26 cellular contexts compared by ENCODE assay signal in genomic region chr22:46133588-46133855, GRCh38.
"Had no signal": no experiment of that assay in that cellular context is flagged by ENCODE, and none has a peak within 500 bp of the region (broad histone marks: within the 10 kb centered on the region; RNA-seq: fewer than 3 reads in every experiment).

No MANE protein-coding gene starts in this region.

- H3K27ac ChIP-seq: brain microvascular endothelial cell, coronary artery, dorsolateral prefrontal cortex, WERI-Rb-1 had no signal

- H3K27me3 ChIP-seq: brain microvascular endothelial cell, dorsolateral prefrontal cortex had no signal

- ATAC-seq: activated CD4-positive, CD25-positive, alpha-beta regulatory T cell treated with anti-CD3 and anti-CD28 coated beads, Interleukin-2, amount 50 U/mL, for 24 hours; activated CD8-positive, alpha-beta T cell treated with anti-CD3 and anti-CD28 coated beads for 36 hours; activated T-cell treated with anti-CD3 and anti-CD28 coated beads, Interleukin-2, amount 50 U/mL, for 4 hours; activated T-helper 17 cell treated with anti-CD3 and anti-CD28 coated beads, Interleukin-2, amount 50 U/mL, for 72 hours; esophagus mucosa; T-helper 17 cell had no signal

- H3K4me3 ChIP-seq: coronary artery, dorsolateral prefrontal cortex had no signal

- H3K36me3 ChIP-seq: brain microvascular endothelial cell, WERI-Rb-1 had no signal

- DNase-seq: activated B cell treated with CpG ODN at 0.5 μM for 24 hours; activated CD4-positive, alpha-beta T cell treated with anti-CD3 and anti-CD28 coated beads for 48 hours; activated CD4-positive, alpha-beta T cell treated with anti-CD3 and anti-CD28 coated beads, Interleukin-2, amount 50 U/mL, for 1 hour; activated CD4-positive, alpha-beta T cell treated with anti-CD3 and anti-CD28 coated beads, Interleukin-2, amount 50 U/mL, for 48 hours; activated CD8-positive, alpha-beta memory T cell treated with anti-CD3 and anti-CD28 coated beads for 24 hours; activated CD8-positive, alpha-beta T cell treated with anti-CD3 and anti-CD28 coated beads for 36 hours; activated effector memory CD4-positive, alpha-beta T cell treated with Interleukin-2 at 50 U/mL for 16 hours; activated gamma-delta T cell treated with Interleukin-2 at 50 U/mL for 16 hours; activated naive CD4-positive, alpha-beta T cell treated with anti-CD3 and anti-CD28 coated beads, Interleukin-2, amount 50 U/mL, for 16 hours; activated naive CD4-positive, alpha-beta T cell treated with Interleukin-2 at 50 U/mL for 16 hours; activated T-cell treated with anti-CD3 and anti-CD28 coated beads, Interleukin-2, amount 50 U/mL, for 4 hours; amniotic stem cell; anterior cingulate cortex; brain microvascular endothelial cell; dorsolateral prefrontal cortex; effector memory CD4-positive, alpha-beta T cell; endodermal cell; foreskin fibroblast; T-helper 1 cell; T-helper 17 cell; T1000; WERI-Rb-1 had no signal
